Comparison of ENCODE assay signal across 19 cellular contexts in genomic region chr17:81176656-81177055, GRCh38. TPM values are rescaled to one million over a fixed set of nuclear protein-coding genes. Genes with fewer than 3 reads are reported as not detected.
"Had no signal": no experiment of that assay in that cellular context is flagged by ENCODE, and none has a peak within 500 bp of the region (broad histone marks: within the 10 kb centered on the region; RNA-seq: fewer than 3 reads in every experiment).

No MANE protein-coding gene starts in this region.

- H3K27me3 Mint-ChIP-seq: activated T-helper 17 cell treated with anti-CD3 and anti-CD28 coated beads, Interleukin-2, amount 50 U/mL, for 72 hours; naive thymus-derived CD8-positive, alpha-beta T cell; stimulated activated naive CD8-positive, alpha-beta T cell treated with anti-CD3 and anti-CD28 coated beads, Interleukin-15, amount 100 ng/mL, for 72 hours had no signal

- H3K4me3 Mint-ChIP-seq: activated T-helper 17 cell treated with anti-CD3 and anti-CD28 coated beads, Interleukin-2, amount 50 U/mL, for 72 hours; endodermal cell; naive thymus-derived CD8-positive, alpha-beta T cell; stimulated activated naive CD8-positive, alpha-beta T cell treated with anti-CD3 and anti-CD28 coated beads, Interleukin-15, amount 100 ng/mL, for 72 hours had no signal

- H3K4me1 Mint-ChIP-seq: activated T-helper 17 cell treated with anti-CD3 and anti-CD28 coated beads, Interleukin-2, amount 50 U/mL, for 72 hours; endodermal cell; stimulated activated naive CD8-positive, alpha-beta T cell treated with anti-CD3 and anti-CD28 coated beads, Interleukin-15, amount 100 ng/mL, for 72 hours had no signal

- DNase-seq: activated naive CD4-positive, alpha-beta T cell treated with Interleukin-2 at 50 U/mL for 16 hours; anterior cingulate cortex; dorsolateral prefrontal cortex; endodermal cell; islet precursor cell; naive thymus-derived CD8-positive, alpha-beta T cell; small intestine; stimulated activated naive CD8-positive, alpha-beta T cell treated with anti-CD3 and anti-CD28 coated beads, Interleukin-15, amount 100 ng/mL, for 72 hours; testis had no signal

- H3K4me1 ChIP-seq: right atrium auricular region had no signal

- H3K9me3 ChIP-seq: neutrophil, testis had no signal

- H3K27ac Mint-ChIP-seq: activated T-helper 17 cell treated with anti-CD3 and anti-CD28 coated beads, Interleukin-2, amount 50 U/mL, for 72 hours; endodermal cell; naive thymus-derived CD8-positive, alpha-beta T cell; stimulated activated naive CD8-positive, alpha-beta T cell treated with anti-CD3 and anti-CD28 coated beads, Interleukin-15, amount 100 ng/mL, for 72 hours had no signal

- FAIRE-seq: small intestine had no signal

- H3K27me3 ChIP-seq: dorsolateral prefrontal cortex, neutrophil, right atrium auricular region, testis had no signal

- H3K27ac ChIP-seq: dorsolateral prefrontal cortex, neutrophil, right atrium auricular region, testis had no signal

- ATAC-seq: activated CD4-positive, CD25-positive, alpha-beta regulatory T cell treated with anti-CD3 and anti-CD28 coated beads, Interleukin-2, amount 50 U/mL, for 24 hours; activated T-helper 17 cell treated with anti-CD3 and anti-CD28 coated beads, Interleukin-2, amount 50 U/mL, for 72 hours; left lobe of liver; naive thymus-derived CD8-positive, alpha-beta T cell; stimulated activated naive CD8-positive, alpha-beta T cell treated with anti-CD3 and anti-CD28 coated beads, Interleukin-15, amount 100 ng/mL, for 72 hours had no signal

- H3K36me3 ChIP-seq: neutrophil, right atrium auricular region had no signal

- H3K36me3 Mint-ChIP-seq: naive thymus-derived CD8-positive, alpha-beta T cell had no signal

- H3K4me3 ChIP-seq: dorsolateral prefrontal cortex, right atrium auricular region, testis had no signal

RNA-seq across cellular contexts. Expression of gene AATK, which starts 10.6 kb away (rescaled TPM):
- polyA plus RNA-seq: naive thymus-derived CD8-positive, alpha-beta T cell had no signal

RNA-seq across cellular contexts. Expression of gene PVALEF, which starts 11.3 kb away (rescaled TPM):
- total RNA-seq: activated CD8-positive, alpha-beta memory T cell treated with anti-CD3 and anti-CD28 coated beads for 36 hours; activated T-helper 17 cell treated with anti-CD3 and anti-CD28 coated beads, Interleukin-2, amount 50 U/mL, for 72 hours; endodermal cell; left lobe of liver; mucosa of gallbladder; naive thymus-derived CD8-positive, alpha-beta T cell; posterior vena cava; right atrium auricular region; testis; urinary bladder had no signal
- polyA plus RNA-seq: esophagus; naive thymus-derived CD8-positive, alpha-beta T cell; small intestine; urinary bladder had no signal
